2 cellular contexts compared by ENCODE assay signal in genomic region chr17:10737168-10737622, GRCh38.
TF ChIP-seq lines count a peak whose summit lies in the region.

No MANE protein-coding gene starts in this region.

TF ChIP-seq in Ishikawa, 13 proteins besides CTCF, POLR2A, EP300 and RAD21:
- TF ChIP-seq YY1 (IDR thresholded peaks at IDR 0.05; ENCODE audit: low read depth) (0 out of 2 replicates have a peak, but pooled peaks have one; percentile 35), CEBPB (IDR thresholded peaks at IDR 0.05) (no peak)

TF ChIP-seq in HepG2, 621 proteins besides CTCF, POLR2A, EP300 and RAD21 (continues in another document):
- TF ChIP-seq HDAC2 (CRISPR knock-in tag; IDR thresholded peaks at IDR 0.05), result peak; percentile 13; the same call in 1 of the 2 replicates
- TF ChIP-seq, protein P1, sequence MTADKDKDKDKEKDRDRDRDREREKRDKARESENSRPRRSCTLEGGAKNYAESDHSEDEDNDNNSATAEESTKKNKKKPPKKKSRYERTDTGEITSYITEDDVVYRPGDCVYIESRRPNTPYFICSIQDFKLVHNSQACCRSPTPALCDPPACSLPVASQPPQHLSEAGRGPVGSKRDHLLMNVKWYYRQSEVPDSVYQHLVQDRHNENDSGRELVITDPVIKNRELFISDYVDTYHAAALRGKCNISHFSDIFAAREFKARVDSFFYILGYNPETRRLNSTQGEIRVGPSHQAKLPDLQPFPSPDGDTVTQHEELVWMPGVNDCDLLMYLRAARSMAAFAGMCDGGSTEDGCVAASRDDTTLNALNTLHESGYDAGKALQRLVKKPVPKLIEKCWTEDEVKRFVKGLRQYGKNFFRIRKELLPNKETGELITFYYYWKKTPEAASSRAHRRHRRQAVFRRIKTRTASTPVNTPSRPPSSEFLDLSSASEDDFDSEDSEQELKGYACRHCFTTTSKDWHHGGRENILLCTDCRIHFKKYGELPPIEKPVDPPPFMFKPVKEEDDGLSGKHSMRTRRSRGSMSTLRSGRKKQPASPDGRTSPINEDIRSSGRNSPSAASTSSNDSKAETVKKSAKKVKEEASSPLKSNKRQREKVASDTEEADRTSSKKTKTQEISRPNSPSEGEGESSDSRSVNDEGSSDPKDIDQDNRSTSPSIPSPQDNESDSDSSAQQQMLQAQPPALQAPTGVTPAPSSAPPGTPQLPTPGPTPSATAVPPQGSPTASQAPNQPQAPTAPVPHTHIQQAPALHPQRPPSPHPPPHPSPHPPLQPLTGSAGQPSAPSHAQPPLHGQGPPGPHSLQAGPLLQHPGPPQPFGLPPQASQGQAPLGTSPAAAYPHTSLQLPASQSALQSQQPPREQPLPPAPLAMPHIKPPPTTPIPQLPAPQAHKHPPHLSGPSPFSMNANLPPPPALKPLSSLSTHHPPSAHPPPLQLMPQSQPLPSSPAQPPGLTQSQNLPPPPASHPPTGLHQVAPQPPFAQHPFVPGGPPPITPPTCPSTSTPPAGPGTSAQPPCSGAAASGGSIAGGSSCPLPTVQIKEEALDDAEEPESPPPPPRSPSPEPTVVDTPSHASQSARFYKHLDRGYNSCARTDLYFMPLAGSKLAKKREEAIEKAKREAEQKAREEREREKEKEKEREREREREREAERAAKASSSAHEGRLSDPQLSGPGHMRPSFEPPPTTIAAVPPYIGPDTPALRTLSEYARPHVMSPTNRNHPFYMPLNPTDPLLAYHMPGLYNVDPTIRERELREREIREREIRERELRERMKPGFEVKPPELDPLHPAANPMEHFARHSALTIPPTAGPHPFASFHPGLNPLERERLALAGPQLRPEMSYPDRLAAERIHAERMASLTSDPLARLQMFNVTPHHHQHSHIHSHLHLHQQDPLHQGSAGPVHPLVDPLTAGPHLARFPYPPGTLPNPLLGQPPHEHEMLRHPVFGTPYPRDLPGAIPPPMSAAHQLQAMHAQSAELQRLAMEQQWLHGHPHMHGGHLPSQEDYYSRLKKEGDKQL (CRISPR knock-in tag; IDR thresholded peaks at IDR 0.05; ENCODE audit: low read depth), result 0 out of 2 replicates have a peak, but pooled peaks have one; percentile 11
- 0 out of 2 replicates have a peak, but pooled peaks have one; percentile 24 for TF ChIP-seq MIER3 (CRISPR knock-in tag; IDR thresholded peaks at IDR 0.05; ENCODE audit: borderline replicate concordance)
- TF ChIP-seq TBX2 (CRISPR knock-in tag; IDR thresholded peaks at IDR 0.05; ENCODE audit: borderline replicate concordance), result peak; percentile 59
- TF ChIP-seq ARID3A (IDR thresholded peaks at IDR 0.05; ENCODE audit: low read depth, low read length), result 0 out of 2 replicates have a peak, but pooled peaks have one; percentile 31
- peak; percentile 56 for TF ChIP-seq TBL1XR1 (IDR thresholded peaks at IDR 0.05; ENCODE audit: borderline replicate concordance, low read length, partially characterized antibody)
- TF ChIP-seq, protein P2, sequence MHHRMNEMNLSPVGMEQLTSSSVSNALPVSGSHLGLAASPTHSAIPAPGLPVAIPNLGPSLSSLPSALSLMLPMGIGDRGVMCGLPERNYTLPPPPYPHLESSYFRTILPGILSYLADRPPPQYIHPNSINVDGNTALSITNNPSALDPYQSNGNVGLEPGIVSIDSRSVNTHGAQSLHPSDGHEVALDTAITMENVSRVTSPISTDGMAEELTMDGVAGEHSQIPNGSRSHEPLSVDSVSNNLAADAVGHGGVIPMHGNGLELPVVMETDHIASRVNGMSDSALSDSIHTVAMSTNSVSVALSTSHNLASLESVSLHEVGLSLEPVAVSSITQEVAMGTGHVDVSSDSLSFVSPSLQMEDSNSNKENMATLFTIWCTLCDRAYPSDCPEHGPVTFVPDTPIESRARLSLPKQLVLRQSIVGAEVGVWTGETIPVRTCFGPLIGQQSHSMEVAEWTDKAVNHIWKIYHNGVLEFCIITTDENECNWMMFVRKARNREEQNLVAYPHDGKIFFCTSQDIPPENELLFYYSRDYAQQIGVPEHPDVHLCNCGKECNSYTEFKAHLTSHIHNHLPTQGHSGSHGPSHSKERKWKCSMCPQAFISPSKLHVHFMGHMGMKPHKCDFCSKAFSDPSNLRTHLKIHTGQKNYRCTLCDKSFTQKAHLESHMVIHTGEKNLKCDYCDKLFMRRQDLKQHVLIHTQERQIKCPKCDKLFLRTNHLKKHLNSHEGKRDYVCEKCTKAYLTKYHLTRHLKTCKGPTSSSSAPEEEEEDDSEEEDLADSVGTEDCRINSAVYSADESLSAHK (CRISPR knock-in tag; IDR thresholded peaks at IDR 0.05; ENCODE audit: borderline replicate concordance), result 0 out of 2 replicates have a peak, but pooled peaks have one; percentile 59
- peak; percentile 80 for TF ChIP-seq ZNF263 (CRISPR knock-in tag; IDR thresholded peaks at IDR 0.05)
- TF ChIP-seq ZNF564 (CRISPR knock-in tag; IDR thresholded peaks at IDR 0.05), result peak; percentile 24; the same call in 1 of the 2 replicates
- peak; percentile 33; the same call in 1 of the 2 replicates for TF ChIP-seq CREM (IDR thresholded peaks at IDR 0.05)
- no peak for TF ChIP-seq CREM (CRISPR knock-in tag; IDR thresholded peaks at IDR 0.05)
- TF ChIP-seq FOXA3 (CRISPR knock-in tag; IDR thresholded peaks at IDR 0.05), result peak; percentile 10; the same call in 1 of the 2 replicates
- TF ChIP-seq ELF1 (CRISPR knock-in tag; IDR thresholded peaks at IDR 0.05), result peak; percentile 27; the same call in 1 of the 2 replicates
- TF ChIP-seq MXD4 (CRISPR knock-in tag; IDR thresholded peaks at IDR 0.05), result no peak
- TF ChIP-seq, protein P3, sequence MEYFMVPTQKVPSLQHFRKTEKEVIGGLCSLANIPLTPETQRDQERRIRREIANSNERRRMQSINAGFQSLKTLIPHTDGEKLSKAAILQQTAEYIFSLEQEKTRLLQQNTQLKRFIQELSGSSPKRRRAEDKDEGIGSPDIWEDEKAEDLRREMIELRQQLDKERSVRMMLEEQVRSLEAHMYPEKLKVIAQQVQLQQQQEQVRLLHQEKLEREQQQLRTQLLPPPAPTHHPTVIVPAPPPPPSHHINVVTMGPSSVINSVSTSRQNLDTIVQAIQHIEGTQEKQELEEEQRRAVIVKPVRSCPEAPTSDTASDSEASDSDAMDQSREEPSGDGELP (IDR thresholded peaks at IDR 0.05; ENCODE audit: borderline replicate concordance, low read depth), result peak; percentile 63; the same call in 1 of the 2 replicates
- peak; percentile 90 for TF ChIP-seq SMC3 (IDR thresholded peaks at IDR 0.05; ENCODE audit: low read length)
- peak; percentile 81 for TF ChIP-seq STAG1 (CRISPR knock-in tag; IDR thresholded peaks at IDR 0.05)
- peak; percentile 76; the same call in 1 of the 2 replicates for TF ChIP-seq HNRNPL (IDR thresholded peaks at IDR 0.05; ENCODE audit: low read depth, low read length)
- no peak for TF ChIP-seq MAFF (IDR thresholded peaks at IDR 0.05; ENCODE audit: low read depth, low read length)
- TF ChIP-seq TEAD3 (CRISPR knock-in tag; optimal IDR thresholded peaks at IDR 0.05; ENCODE audit: borderline replicate concordance), result peak; percentile 31
- 0 out of 2 replicates have a peak, but pooled peaks have one; percentile 24 for TF ChIP-seq ZKSCAN1 (IDR thresholded peaks at IDR 0.05; ENCODE audit: low read length)
- TF ChIP-seq, protein P4, sequence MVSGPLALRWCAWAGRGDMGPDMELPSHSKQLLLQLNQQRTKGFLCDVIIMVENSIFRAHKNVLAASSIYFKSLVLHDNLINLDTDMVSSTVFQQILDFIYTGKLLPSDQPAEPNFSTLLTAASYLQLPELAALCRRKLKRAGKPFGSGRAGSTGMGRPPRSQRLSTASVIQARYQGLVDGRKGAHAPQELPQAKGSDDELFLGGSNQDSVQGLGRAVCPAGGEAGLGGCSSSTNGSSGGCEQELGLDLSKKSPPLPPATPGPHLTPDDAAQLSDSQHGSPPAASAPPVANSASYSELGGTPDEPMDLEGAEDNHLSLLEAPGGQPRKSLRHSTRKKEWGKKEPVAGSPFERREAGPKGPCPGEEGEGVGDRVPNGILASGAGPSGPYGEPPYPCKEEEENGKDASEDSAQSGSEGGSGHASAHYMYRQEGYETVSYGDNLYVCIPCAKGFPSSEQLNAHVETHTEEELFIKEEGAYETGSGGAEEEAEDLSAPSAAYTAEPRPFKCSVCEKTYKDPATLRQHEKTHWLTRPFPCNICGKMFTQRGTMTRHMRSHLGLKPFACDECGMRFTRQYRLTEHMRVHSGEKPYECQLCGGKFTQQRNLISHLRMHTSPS (CRISPR knock-in tag; IDR thresholded peaks at IDR 0.05; ENCODE audit: low read depth), result peak; percentile 90
- TF ChIP-seq ZBTB3 (CRISPR knock-in tag; IDR thresholded peaks at IDR 0.05; ENCODE audit: borderline replicate concordance, low read depth), result no peak
- TF ChIP-seq SOX6 (IDR thresholded peaks at IDR 0.05), result no peak
- TF ChIP-seq SOX6 (CRISPR knock-in tag; IDR thresholded peaks at IDR 0.05), result 0 out of 2 replicates have a peak, but pooled peaks have one; percentile 20
- TF ChIP-seq FOSL2 (CRISPR knock-in tag; IDR thresholded peaks at IDR 0.05), result 0 out of 2 replicates have a peak, but pooled peaks have one; percentile 12
- TF ChIP-seq MIER2 (CRISPR knock-in tag; IDR thresholded peaks at IDR 0.05), result peak; percentile 47; the same call in 1 of the 2 replicates
- no peak for TF ChIP-seq ZNF230 (CRISPR knock-in tag; IDR thresholded peaks at IDR 0.05)
- peak; percentile 78 for TF ChIP-seq HNF4A (CRISPR knock-in tag; IDR thresholded peaks at IDR 0.05)
- TF ChIP-seq CEBPB (IDR thresholded peaks at IDR 0.05; ENCODE audit: borderline replicate concordance, low read depth, low read length), result peak; percentile 70; the same call in 1 of the 2 replicates
- TF ChIP-seq ZSCAN31 (CRISPR knock-in tag; IDR thresholded peaks at IDR 0.05; ENCODE audit: low read depth), result no peak
- TF ChIP-seq ELF3 (CRISPR knock-in tag; IDR thresholded peaks at IDR 0.05), result peak; percentile 85
- peak; percentile 39; the same call in 1 of the 2 replicates for TF ChIP-seq RARA (CRISPR knock-in tag; IDR thresholded peaks at IDR 0.05)
- peak; percentile 72 for TF ChIP-seq BCL6 (CRISPR knock-in tag; IDR thresholded peaks at IDR 0.05)
- no peak for TF ChIP-seq HMG20B (CRISPR knock-in tag; conservative IDR thresholded peaks at IDR 0.05)
- 0 out of 2 replicates have a peak, but pooled peaks have one; percentile 9 for TF ChIP-seq HHEX (CRISPR knock-in tag; IDR thresholded peaks at IDR 0.05)
- 0 out of 2 replicates have a peak, but pooled peaks have one; percentile 9 for TF ChIP-seq CEBPG (CRISPR knock-in tag; IDR thresholded peaks at IDR 0.05)
- TF ChIP-seq GABPA (IDR thresholded peaks at IDR 0.05; ENCODE audit: low read depth, low read length), result no peak
- no peak for TF ChIP-seq GABPA (CRISPR knock-in tag; IDR thresholded peaks at IDR 0.05; ENCODE audit: low read depth)
- 0 out of 2 replicates have a peak, but pooled peaks have one; percentile 21 for TF ChIP-seq SP5 (CRISPR knock-in tag; IDR thresholded peaks at IDR 0.05; ENCODE audit: borderline replicate concordance, low read depth)
- TF ChIP-seq SETDB1 (CRISPR knock-in tag; IDR thresholded peaks at IDR 0.05; ENCODE audit: borderline replicate concordance), result no peak
- TF ChIP-seq FOXP1 (IDR thresholded peaks at IDR 0.05), result no peak
- TF ChIP-seq FOXP1 (CRISPR knock-in tag; IDR thresholded peaks at IDR 0.05), result peak; percentile 26; the same call in 1 of the 2 replicates
- peak; percentile 45; the same call in 1 of the 2 replicates for TF ChIP-seq GATAD2A (CRISPR knock-in tag; IDR thresholded peaks at IDR 0.05)
- no peak for TF ChIP-seq RXRB (CRISPR knock-in tag; IDR thresholded peaks at IDR 0.05; ENCODE audit: borderline replicate concordance)
- TF ChIP-seq PRMT3 (CRISPR knock-in tag; IDR thresholded peaks at IDR 0.05; ENCODE audit: borderline replicate concordance, low read depth), result no peak
- TF ChIP-seq SKI (IDR thresholded peaks at IDR 0.05; ENCODE audit: partially characterized antibody), result peak; percentile 58
- peak; percentile 24 for TF ChIP-seq XRCC5 (optimal IDR thresholded peaks at IDR 0.05; ENCODE audit: low read length)
- peak; percentile 10; the same call in 1 of the 2 replicates for TF ChIP-seq MAZ (IDR thresholded peaks at IDR 0.05; ENCODE audit: borderline replicate concordance, low read depth, low read length)
- no peak; the same call in 1 of the 2 replicates for TF ChIP-seq MAZ (CRISPR knock-in tag; IDR thresholded peaks at IDR 0.05; ENCODE audit: low read depth)
- peak; percentile 49; the same call in 1 of the 2 replicates for TF ChIP-seq HNF4G (IDR thresholded peaks at IDR 0.05; ENCODE audit: borderline replicate concordance, low read depth, low read length)
- TF ChIP-seq HNF4G (CRISPR knock-in tag; IDR thresholded peaks at IDR 0.05; ENCODE audit: borderline replicate concordance, low read depth), result no peak
- peak; percentile 38; the same call in 1 of the 2 replicates for TF ChIP-seq SALL1 (CRISPR knock-in tag; IDR thresholded peaks at IDR 0.05)
- no peak for TF ChIP-seq ZNF260 (CRISPR knock-in tag; IDR thresholded peaks at IDR 0.05; ENCODE audit: borderline replicate concordance, low read depth)
- TF ChIP-seq, protein P5, sequence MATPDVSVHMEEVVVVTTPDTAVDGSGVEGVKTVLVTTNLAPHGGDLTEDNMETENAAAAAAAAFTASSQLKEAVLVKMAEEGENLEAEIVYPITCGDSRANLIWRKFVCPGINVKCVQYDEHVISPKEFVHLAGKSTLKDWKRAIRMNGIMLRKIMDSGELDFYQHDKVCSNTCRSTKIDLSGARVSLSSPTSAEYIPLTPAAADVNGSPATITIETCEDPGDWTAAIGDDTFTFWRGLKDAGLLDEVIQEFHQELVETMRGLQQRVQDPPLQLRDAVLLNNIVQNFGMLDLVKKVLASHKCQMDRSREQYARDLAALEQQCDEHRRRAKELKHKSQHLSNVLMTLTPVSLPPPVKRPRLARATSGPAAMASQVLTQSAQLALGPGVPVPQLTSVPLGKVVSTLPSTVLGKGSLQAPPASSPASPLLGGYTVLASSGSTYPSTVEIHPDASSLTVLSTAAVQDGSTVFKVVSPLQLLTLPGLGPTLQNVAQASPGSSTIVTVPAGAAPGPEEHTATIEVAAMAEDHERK (CRISPR knock-in tag; IDR thresholded peaks at IDR 0.05; ENCODE audit: low read depth), result no peak
- TF ChIP-seq KMT2B (CRISPR knock-in tag; IDR thresholded peaks at IDR 0.05), result no peak
